In the genomic region with DNA sequence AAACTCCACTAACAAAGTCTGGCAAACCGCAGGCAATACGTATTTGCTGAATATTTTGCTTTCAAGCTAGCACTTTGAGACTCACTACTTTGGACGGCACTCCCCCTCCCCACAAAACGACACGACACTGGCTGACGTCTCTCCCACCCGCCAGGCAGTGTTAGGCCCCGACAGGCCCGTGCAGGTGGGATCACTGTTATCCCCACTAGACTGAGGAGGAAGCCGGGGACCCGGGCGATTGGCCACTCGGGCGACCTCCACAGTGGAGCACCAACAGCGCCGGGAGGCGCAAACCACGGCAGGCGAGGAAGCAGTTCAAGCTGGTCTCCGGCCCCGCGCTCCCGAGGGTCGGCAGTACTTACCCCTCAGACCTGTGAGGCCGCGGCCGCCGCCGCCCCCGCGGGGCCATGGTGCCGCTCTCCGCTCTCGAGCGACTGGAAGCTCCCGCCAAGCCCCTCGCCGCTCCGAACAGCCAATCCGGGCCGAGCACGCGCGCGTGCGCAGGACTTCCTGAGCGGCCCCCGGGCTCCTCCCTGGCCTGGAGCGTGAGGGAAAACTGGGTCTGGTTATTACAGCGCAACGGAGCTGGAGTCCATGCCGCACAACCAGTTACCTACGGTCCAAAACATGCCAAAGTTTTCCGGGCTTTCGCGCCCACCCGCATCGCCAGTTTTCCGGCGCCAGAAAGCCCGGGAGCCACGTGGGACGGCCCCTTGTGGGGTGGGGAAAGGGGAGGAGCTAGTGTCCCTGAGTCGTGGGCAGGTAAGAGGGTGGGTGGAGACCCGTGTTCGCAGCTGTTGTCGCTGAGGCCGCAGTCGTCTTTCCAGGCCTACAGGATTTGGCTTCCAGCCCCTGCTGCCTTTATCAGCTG, we compare ENCODE assay signal across 8 cellular contexts. TPM values are rescaled to one million over a fixed set of nuclear protein-coding genes. Genes with fewer than 3 reads are reported as not detected.
DNase-seq lines count a peak whose midpoint lies in the region; ATAC-seq and TF ChIP-seq lines count a peak whose summit lies in the region.

Gene CENPU (minus strand): TSS at position 443 of the 871 bp plus-strand sequence. CDS start 34 bp downstream, at position 409.

- peaks cover 19% of the 10 kb centered on the region for H3K4me1 ChIP-seq in PC-9 (replicated peaks; ENCODE audit: insufficient read depth)
- peaks cover 4 to 5% of the 10 kb centered on the region in 2 donors for H3K4me1 ChIP-seq in mucosa of rectum (ENCODE audit: control insufficient read depth in 2 of 2, insufficient read depth in 2 of 2, low read length in 2 of 2)

- no peaks in the 10 kb centered on the region for H3K9me2 ChIP-seq in PC-9 (ENCODE audit: insufficient read depth)

- peak within 1 kb of the TSS; percentile 77 for H3K9ac ChIP-seq in mucosa of rectum (ENCODE audit: low read depth in 1 of 2, low read length in 2 of 2)

- no peak for TF ChIP-seq CTCF in PC-9 (conservative IDR thresholded peaks at IDR 0.05)

- DNase-seq in DMS153 (lab: John Stamatoyannopoulos, UW) (peak; percentile 99), PC-9 (peak; percentile 90 to 98), erythroblast (lab: John Stamatoyannopoulos, UW) (peak; percentile 99)
- peak; percentile 99 for DNase-seq in Jurkat, Clone E6-1 (ENCODE audit: low read depth, low spot score)
- peak; percentile 95 for DNase-seq in activated T-cell treated with anti-CD3 and anti-CD28 coated beads, Interleukin-2, amount 50 U/mL, for 1 hour
- DNase-seq in stimulated activated CD8-positive, alpha-beta memory T cell treated with anti-CD3 and anti-CD28 coated beads, Interleukin-4, amount 100 ng/mL, for 48 hours: peak; percentile 96

- H3K4me2 ChIP-seq in PC-9: peak within 1 kb of the TSS; percentile 99

- peak within 1 kb of the TSS; percentile 95 for H2AFZ ChIP-seq in PC-9

- H3K27me3 ChIP-seq in PC-9 (ENCODE audit: insufficient read depth, low read depth) (no peaks in the 10 kb centered on the region), mucosa of rectum (ENCODE audit: control insufficient read depth in 2 of 2, insufficient read depth in 2 of 2, low read length in 2 of 2) (no peaks in the 10 kb centered on the region)

- H3K79me2 ChIP-seq in PC-9 (ENCODE audit: low read depth): peaks cover 37% of the 10 kb centered on the region

- no peaks in the 10 kb centered on the region; the same call in 1 of the 2 replicates for H3F3A ChIP-seq in PC-9 (ENCODE audit: insufficient read depth, low read depth)

- POLR2A ChIA-PET in PC-9 (lab: Charles Lee; ENCODE audit: unreplicated experiment): interaction anchor here (0.5 to 1.1 kb wide), 5 partner anchors 12 to 470 kb away, joined by 3 to 6 read pairs (median 5); no protein-coding TSS in a partner anchor

- peak; percentile 91 for ATAC-seq in GM21619 (IDR thresholded peaks at IDR 0.05; ENCODE audit: unreplicated experiment)

- CTCF ChIA-PET in PC-9 (lab: Charles Lee): interaction anchor here (0.7 to 2.1 kb wide), 3 partner anchors 12 to 470 kb away, joined by 3 to 7 read pairs (median 4); no protein-coding TSS in a partner anchor

- BruUV-seq in PC-9 (replicated peaks; lab: Mats Ljungman, UMichigan): no TSS peak

- TF ChIP-seq POLR2A in erythroblast (IDR thresholded peaks at IDR 0.05; ENCODE audit: low read length): peak; percentile 94

- intact Hi-C loops in PC-9 (cut with micrococcal nuclease; ENCODE audit: unreplicated experiment): loop anchor here (1.0 to 5.0 kb wide), 6 partner anchors 12 to 469 kb away; partner anchors contain the start of genes CASP3, IRF2 and PRIMPOL

- peak within 1 kb of the TSS; percentile 73 for H3K27ac ChIP-seq in PC-9
- peak within 1 kb of the TSS; percentile 70 to 72 for H3K27ac ChIP-seq in mucosa of rectum (ENCODE audit: low read depth in 2 of 2, low read length in 2 of 2)

- H4K20me1 ChIP-seq in PC-9 (ENCODE audit: insufficient read depth): no peaks in the 10 kb centered on the region

- peak within 1 kb of the TSS; percentile 97 for H3K4me3 ChIP-seq in Jurkat, Clone E6-1 (ENCODE audit: low read length)
- H3K4me3 ChIP-seq in PC-9 (peak within 1 kb of the TSS; percentile 95), mucosa of rectum (ENCODE audit: low read length in 2 of 2) (peak within 1 kb of the TSS; percentile 88 to 93)

- H3K36me3 ChIP-seq in PC-9 (ENCODE audit: low read depth) (no peaks in the 10 kb centered on the region), mucosa of rectum (ENCODE audit: control insufficient read depth in 2 of 2, insufficient read depth in 2 of 2, low read length in 2 of 2) (no peaks in the 10 kb centered on the region)

- no peaks in the 10 kb centered on the region for H3K9me3 ChIP-seq in PC-9 (ENCODE audit: insufficient read depth, low read depth)
- H3K9me3 ChIP-seq in mucosa of rectum (ENCODE audit: control insufficient read depth in 2 of 2, low read length in 2 of 2): no peaks in the 10 kb centered on the region

RNA-seq across cellular contexts. Expression of gene CENPU, which starts in this region (rescaled TPM):
- 98.8 TPM for polyA plus RNA-seq in Jurkat, Clone E6-1 (2012; ENCODE audit: insufficient read depth, insufficient read length)
- total RNA-seq in PC-9 (2021): 25.5 and 47.7 TPM in 2 replicates

Comparison
In these comparisons a context has a peak if more than half of its experiments do, and no peak if none do; other contexts are left out.
1. Peak in every context shown above with its lines: DNase-seq, ATAC-seq, H3K4me3 ChIP-seq and H3K27ac ChIP-seq.